In genomic region chr3:46663611-46664135, GRCh38 we compare ENCODE assay signal across 8 cellular contexts. TPM values are rescaled to one million over a fixed set of nuclear protein-coding genes. Genes with fewer than 3 reads are reported as not detected.
A peak's percentile ranks its signal among the peaks of the same experiment; 100 is the strongest.
DNase-seq lines count a peak whose midpoint lies in the region; ATAC-seq, FAIRE-seq and TF ChIP-seq lines count a peak whose summit lies in the region.

No MANE protein-coding gene starts in this region.

- no peaks in the 10 kb centered on the region for H3K79me1 ChIP-seq in IMR-90 (ENCODE audit: low read depth in 1 of 2, low read length in 2 of 2)

- H2AFZ ChIP-seq in IMR-90 (replicated peaks; ENCODE audit: low read length, poor library complexity), result peak overlapping the region; percentile 60

- H2AK5ac ChIP-seq in IMR-90 (ENCODE audit: low read depth, low read length), result 0 out of 2 replicates have a peak overlapping the region, but pooled peaks have one; percentile 16

- TF ChIP-seq CTCF in IMR-90 (conservative IDR thresholded peaks at IDR 0.05; ENCODE audit: low read depth, low read length) (0 out of 2 replicates have a peak, but pooled peaks have one; percentile 6), kidney (IDR thresholded peaks at IDR 0.05; ENCODE audit: borderline replicate concordance, extremely low read depth, insufficient read depth) (peak; percentile 4)

- peak overlapping the region; percentile 71 for H2BK20ac ChIP-seq in IMR-90 (ENCODE audit: low read depth, low read length)

- no peak overlapping the region for H3K56ac ChIP-seq in IMR-90 (ENCODE audit: extremely low read depth, insufficient read depth, low read length)

- H3K4me1 ChIP-seq in IMR-90 (ENCODE audit: control insufficient read depth, insufficient read depth, low read length) (peaks cover 27% of the 10 kb centered on the region), kidney (ENCODE audit: control insufficient read depth in 1 of 2, insufficient read depth in 1 of 2, low read depth in 1 of 2, low read length in 2 of 2) (peaks cover 8 to 28% of the 10 kb centered on the region in 2 donors)

- H3K9ac ChIP-seq in IMR-90 (ENCODE audit: low read depth, low read length), result no peak overlapping the region
- H3K9ac ChIP-seq in kidney (ENCODE audit: low read length in 2 of 2), result no peak overlapping the region

- ATAC-seq in IMR-90 (ENCODE audit: low read depth), result 0 out of 2 replicates have a peak, but pooled peaks have one; percentile 2

- H3K9me3 ChIP-seq in IMR-90 (ENCODE audit: control insufficient read depth, insufficient read depth, low read length) (no peaks in the 10 kb centered on the region), kidney (ENCODE audit: control insufficient read depth in 1 of 2, low read length in 2 of 2) (no peaks in the 10 kb centered on the region)

- no peak overlapping the region; the same call in 1 of the 2 replicates for H4K5ac ChIP-seq in IMR-90 (ENCODE audit: low read depth, low read length)

- H3K4me3 ChIP-seq in IMR-90 (ENCODE audit: insufficient read depth, low read depth, low read length) (no peak overlapping the region), kidney (ENCODE audit: low read length in 2 of 2) (no peak overlapping the region)

- no peak overlapping the region for H2BK5ac ChIP-seq in IMR-90 (ENCODE audit: low read depth, low read length, poor library complexity, severe bottlenecking)

- H3K18ac ChIP-seq in IMR-90 (ENCODE audit: low read depth, low read length), result no peak overlapping the region; the same call in 1 of the 2 replicates

- H3K9me1 ChIP-seq in IMR-90 (ENCODE audit: insufficient read depth, low read length), result no peaks in the 10 kb centered on the region; the same call in 1 of the 2 replicates

- no peak overlapping the region for H3K4me2 ChIP-seq in IMR-90 (ENCODE audit: low read depth, low read length)

- H4K91ac ChIP-seq in IMR-90 (ENCODE audit: insufficient read depth, low read depth, low read length), result peak overlapping the region; percentile 46

- H3K36me3 ChIP-seq in IMR-90 (ENCODE audit: control insufficient read depth, insufficient read depth, low read length) (no peaks in the 10 kb centered on the region), kidney (ENCODE audit: control insufficient read depth in 1 of 2, insufficient read depth in 2 of 2, low read length in 2 of 2) (no peaks in the 10 kb centered on the region)

- peak overlapping the region in 1 of 2 experiments; percentile 64; a peak in 1 of 4 replicates for H4K8ac ChIP-seq in IMR-90 (ENCODE audit: low read depth in 2 of 2, low read length in 2 of 2)

- intact Hi-C loops in IMR-90 (cut with micrococcal nuclease), result no loop called here
- intact Hi-C loops in kidney (cut with DNase I), result no loop called here

- H3K14ac ChIP-seq in IMR-90 (replicated peaks; ENCODE audit: low read depth, low read length), result peak overlapping the region; percentile 65; the same call in 1 of the 2 replicates

- DNase-seq in Ammon's horn (ENCODE audit: low spot score) (peak; percentile 8), IMR-90 (peak; percentile 46), UCSD-AML1 (lab: John Stamatoyannopoulos, UW; ENCODE audit: unreplicated experiment) (peak; percentile 40), kidney (no peak), NCI-H226 (no peak)
- no peak for DNase-seq in effector CD4-positive, alpha-beta T cell
- no peak for DNase-seq in activated CD4-positive, CD25-positive, alpha-beta regulatory T cell treated with anti-CD3 and anti-CD28 coated beads, Interleukin-2, amount 50 U/mL, for 72 hours
- no peak for DNase-seq in stimulated activated CD4-positive, alpha-beta T cell treated with anti-CD3 and anti-CD28 coated beads, Interleukin-2, amount 100 ng/mL, for 24 hours

- CTCF ChIA-PET in IMR-90 (lab: Yijun Ruan, JAX), result interaction anchor here (0.6 to 2.4 kb wide), 4 partner anchors 8 to 246 kb away, joined by 3 to 14 read pairs (median 3); no protein-coding TSS in a partner anchor

- FAIRE-seq in kidney (lab: Jason Lieb, UNC), result no peak

- TF ChIP-seq RAD21 in IMR-90 (IDR thresholded peaks at IDR 0.05; ENCODE audit: low read length), result no peak

- peak overlapping the region; percentile 40 for H3K4ac ChIP-seq in IMR-90 (ENCODE audit: low read depth, low read length)

- dilution Hi-C loops in IMR-90 (cut with HindIII; ENCODE audit: low sequenced_read_pairs, unreplicated experiment), result no loop called here

- TF ChIP-seq POLR2A in IMR-90 (IDR thresholded peaks at IDR 0.05; ENCODE audit: low read depth, low read length), result no peak

- H2AK9ac ChIP-seq in IMR-90 (replicated peaks; ENCODE audit: low read depth, low read length, poor library complexity), result no peak overlapping the region

- no TSS peak for BruUV-seq in IMR-90 (replicated peaks; lab: Mats Ljungman, UMichigan)

- no peak overlapping the region for H2BK15ac ChIP-seq in IMR-90 (ENCODE audit: low read depth, low read length)

- peak overlapping the region; percentile 72 for H2BK120ac ChIP-seq in IMR-90 (ENCODE audit: low read depth, low read length)

- H3K27ac ChIP-seq in IMR-90 (ENCODE audit: insufficient read depth, low read length), result peak overlapping the region; percentile 27; the same call in 1 of the 2 replicates
- H3K27ac ChIP-seq in kidney (ENCODE audit: low read depth in 2 of 2, low read length in 2 of 2), result no peak overlapping the region

- H3K23ac ChIP-seq in IMR-90 (ENCODE audit: low read depth, low read length), result no peak overlapping the region

- no peaks in the 10 kb centered on the region for H4K20me1 ChIP-seq in IMR-90 (ENCODE audit: insufficient read depth, low read length)

- in situ Hi-C loops in IMR-90 (cut with MboI; ENCODE audit: low sequenced_read_pairs), result no loop called here

- POLR2A ChIA-PET in IMR-90 (lab: Charles Lee; ENCODE audit: unreplicated experiment), result no interaction called here

- 75% methylated on average over 3 of the region's 8 CpGs; no CpG with 5 or more reads in 1 of the 2 experiments for WGBS in IMR-90 (ENCODE audit: extremely low coverage in 2 of 2, insufficient read length in 1 of 2), 2 experiments

- peaks cover 3% of the 10 kb centered on the region; the same call in 1 of the 2 replicates for H3K27me3 ChIP-seq in IMR-90 (ENCODE audit: control insufficient read depth, insufficient read depth, low read length)

TF ChIP-seq in IMR-90, 13 proteins besides CTCF, POLR2A, EP300 and RAD21:
- TF ChIP-seq ELK1 (IDR thresholded peaks at IDR 0.05; ENCODE audit: borderline replicate concordance, low read depth, low read length), result no peak
- TF ChIP-seq CEBPB (IDR thresholded peaks at IDR 0.05; ENCODE audit: low read depth, low read length), result no peak
- TF ChIP-seq, protein P1, sequence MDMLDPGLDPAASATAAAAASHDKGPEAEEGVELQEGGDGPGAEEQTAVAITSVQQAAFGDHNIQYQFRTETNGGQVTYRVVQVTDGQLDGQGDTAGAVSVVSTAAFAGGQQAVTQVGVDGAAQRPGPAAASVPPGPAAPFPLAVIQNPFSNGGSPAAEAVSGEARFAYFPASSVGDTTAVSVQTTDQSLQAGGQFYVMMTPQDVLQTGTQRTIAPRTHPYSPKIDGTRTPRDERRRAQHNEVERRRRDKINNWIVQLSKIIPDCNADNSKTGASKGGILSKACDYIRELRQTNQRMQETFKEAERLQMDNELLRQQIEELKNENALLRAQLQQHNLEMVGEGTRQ (IDR thresholded peaks at IDR 0.05; ENCODE audit: low read depth, low read length), result no peak
- TF ChIP-seq RCOR1 (IDR thresholded peaks at IDR 0.05; ENCODE audit: insufficient replicate concordance, low read length), result no peak
- no peak for TF ChIP-seq MAZ (IDR thresholded peaks at IDR 0.05; ENCODE audit: borderline replicate concordance, low read depth, low read length)

RNA-seq across cellular contexts. Expression of gene ALS2CL, which starts 29.8 kb away (rescaled TPM):
- total RNA-seq in IMR-90 (2012; rRNA removed), result 1.4 and 2.2 TPM in 2 replicates
- 4.6 and 4.8 TPM in 2 replicates for polyA plus RNA-seq in IMR-90 (2012; rRNA removed)
- polyA plus RNA-seq in IMR-90 (2012; cell fraction: cytosol; rRNA removed), result 0.56 and 1.5 TPM in 2 replicates
- polyA plus RNA-seq in IMR-90 (2012; cell fraction: nucleus; rRNA removed; ENCODE audit: low replicate concordance), result 25.7 and 43.0 TPM in 2 replicates
- 78.9 TPM for total RNA-seq in kidney
- polyA plus RNA-seq in kidney (ENCODE audit: insufficient read depth, low read depth, low replicate concordance), result 43.0 TPM

RNA-seq across cellular contexts. Expression of gene TMIE, which starts 37.5 kb away (rescaled TPM):
- not detected in 2 replicates for total RNA-seq in IMR-90 (2012; rRNA removed)
- polyA plus RNA-seq in IMR-90 (2012; rRNA removed), result 0.10 and 0.12 TPM in 2 replicates
- 0.11 TPM in 1 of 2 replicates, not detected in the other for polyA plus RNA-seq in IMR-90 (2012; cell fraction: cytosol; rRNA removed)
- polyA plus RNA-seq in IMR-90 (2012; cell fraction: nucleus; rRNA removed; ENCODE audit: low replicate concordance), result 0.08 TPM in 2 replicates
- total RNA-seq in kidney, result 0.79 TPM
- 1.3 TPM for polyA plus RNA-seq in kidney (ENCODE audit: insufficient read depth, low read depth, low replicate concordance)

RNA-seq across cellular contexts. Expression of gene FAM240A, which starts 51.3 kb away (rescaled TPM):
- total RNA-seq in IMR-90 (2012; rRNA removed), result not detected in 2 replicates
- polyA plus RNA-seq in IMR-90 (2012; rRNA removed), result not detected in 2 replicates
- polyA plus RNA-seq in IMR-90 (2012; cell fraction: cytosol; rRNA removed), result not detected in 2 replicates
- not detected in 2 replicates for polyA plus RNA-seq in IMR-90 (2012; cell fraction: nucleus; rRNA removed; ENCODE audit: low replicate concordance)
- 0.44 TPM for total RNA-seq in kidney
- not detected for polyA plus RNA-seq in kidney (ENCODE audit: insufficient read depth, low read depth, low replicate concordance)

RNA-seq across cellular contexts. Expression of gene PRSS50, which starts 54.0 kb away (rescaled TPM):
- not detected in 2 replicates for total RNA-seq in IMR-90 (2012; rRNA removed)
- polyA plus RNA-seq in IMR-90 (2012; rRNA removed), result not detected in 2 replicates
- not detected in 2 replicates for polyA plus RNA-seq in IMR-90 (2012; cell fraction: cytosol; rRNA removed)
- 0.09 TPM in 1 of 2 replicates, not detected in the other for polyA plus RNA-seq in IMR-90 (2012; cell fraction: nucleus; rRNA removed; ENCODE audit: low replicate concordance)
- 0.35 TPM for total RNA-seq in kidney
- polyA plus RNA-seq in kidney (ENCODE audit: insufficient read depth, low read depth, low replicate concordance), result 0.19 TPM

Comparison
In these comparisons a context has a peak if more than half of its experiments do, and no peak if none do; other contexts are left out.
1. DNase-seq: peak in Ammon's horn (single experiment), IMR-90 (single experiment) and UCSD-AML1 (single experiment); none in kidney (single experiment), effector CD4-positive, alpha-beta T cell (single experiment), NCI-H226 (single experiment), activated CD4-positive, CD25-positive, alpha-beta regulatory T cell treated with anti-CD3 and anti-CD28 coated beads, Interleukin-2, amount 50 U/mL, for 72 hours (single experiment) and stimulated activated CD4-positive, alpha-beta T cell treated with anti-CD3 and anti-CD28 coated beads, Interleukin-2, amount 100 ng/mL, for 24 hours (0 of 2).
2. RNA of gene ALS2CL, which starts 29.8 kb away (total RNA-seq): 78.9 TPM in kidney (single experiment); 1.4 to 2.2 TPM in IMR-90; every median in the first group is over 10 times any median in the second.